8 cellular contexts compared by ENCODE assay signal in genomic region chr1:183470961-183471747, GRCh38. TPM values are rescaled to one million over a fixed set of nuclear protein-coding genes. Genes with fewer than 3 reads are reported as not detected.
DNase-seq lines count a peak whose midpoint lies in the region; ATAC-seq, FAIRE-seq and TF ChIP-seq lines count a peak whose summit lies in the region.

No MANE protein-coding gene starts in this region.

- peaks cover 36% of the 10 kb centered on the region for H3K79me2 ChIP-seq in HepG2 (ENCODE audit: insufficient read depth, low read length)

- H2AFZ ChIP-seq in HepG2 (ENCODE audit: low read length) = peak overlapping the region; percentile 68

- in situ Hi-C loops in HepG2 (cut with HindIII; ENCODE audit: extremely low pct_ligation_motif_present, low pct_unique_long_range_greater_than_20kb) = loop anchor here (5.0 kb wide), 1 partner anchor 151 kb away; no protein-coding TSS in a partner anchor

- peak; percentile 46 for DNase-seq in AG09319 (ENCODE audit: extremely low read depth, low read depth)
- peak; percentile 67 for DNase-seq in NCI-H460 (ENCODE audit: extremely low read depth, low read depth)
- peak; percentile 63 to 75 for DNase-seq in activated CD4-positive, alpha-beta T cell treated with anti-CD3 and anti-CD28 coated beads for 4 hours
- DNase-seq in coronary artery (ENCODE audit: low spot score) = peak; percentile 91
- DNase-seq in HepG2 (ENCODE audit: low spot score) = peak; percentile 58
- peak; percentile 70 for DNase-seq in stimulated activated CD4-positive, alpha-beta T cell treated with anti-CD3 and anti-CD28 coated beads, Interleukin-4, amount 100 ng/mL, for 1 hour

- peaks cover 54% of the 10 kb centered on the region for H3K4me1 ChIP-seq in HepG2 (ENCODE audit: insufficient read depth, low read length)

- TF ChIP-seq POLR2A in HepG2 (IDR thresholded peaks at IDR 0.05; ENCODE audit: insufficient read depth in 1 of 2, low read depth in 2 of 2, low read length in 2 of 2) = peak; percentile 47 to 68; a peak in 2 of 4 replicates

- H3K4me2 ChIP-seq in HepG2 (ENCODE audit: low read depth, low read length) = peak overlapping the region; percentile 87

- WGBS in HepG2 (ENCODE audit: low lambda C conversion rate) = under 1% methylated on average over 33 of the region's 47 CpGs

- H3K27ac ChIP-seq in coronary artery (peak overlapping the region; percentile 93 to 98), HepG2 (ENCODE audit: extremely low read length, insufficient read depth, low read length) (peak overlapping the region; percentile 100)

- peak overlapping the region; percentile 100 for H3K9ac ChIP-seq in HepG2 (ENCODE audit: insufficient read depth, low read depth, low read length)

- no peaks in the 10 kb centered on the region for H3K9me3 ChIP-seq in HepG2 (ENCODE audit: low read length)

- intact Hi-C loops in HepG2 (cut with micrococcal nuclease; ENCODE audit: unreplicated experiment) = loop anchor here (1.0 to 5.0 kb wide), 4 partner anchors 72 to 580 kb away; partner anchors contain the start of genes ARPC5 and TSEN15

- TF ChIP-seq EP300 in HepG2 (IDR thresholded peaks at IDR 0.05; ENCODE audit: low read depth in 2 of 2, low read length in 2 of 2) (0 out of 4 replicates have a peak, but pooled peaks of 1 of the 2 experiments have one; percentile 2), HepG2 (CRISPR knock-in tag; IDR thresholded peaks at IDR 0.05; ENCODE audit: borderline replicate concordance) (no peak)

- peak; percentile 32 for ATAC-seq in GM18907 (IDR thresholded peaks at IDR 0.05; ENCODE audit: unreplicated experiment)
- ATAC-seq in HG03342 (IDR thresholded peaks at IDR 0.05; ENCODE audit: unreplicated experiment) = peak; percentile 26
- peak; percentile 46 for ATAC-seq in HepG2

- BruUV-seq in HepG2 (replicated peaks; lab: Mats Ljungman, UMichigan) = no TSS peak

- H3K27me3 ChIP-seq in HepG2 (ENCODE audit: control insufficient read depth in 1 of 2, insufficient read depth in 2 of 2, low read length in 2 of 2) = no peaks in the 10 kb centered on the region; a peak in 1 of 5 replicates

- POLR2A ChIA-PET in HepG2 (lab: Yijun Ruan, JAX) = interaction anchor here (0.6 kb wide), 1 partner anchor 164 kb away, joined by 5 read pairs; no protein-coding TSS in a partner anchor

- no peaks in the 10 kb centered on the region for H3K36me3 ChIP-seq in HepG2 (replicated peaks in 1 of 2; ENCODE audit: control insufficient read depth in 1 of 2, insufficient read depth in 2 of 2, low read length in 2 of 2)

- FAIRE-seq in HepG2 (lab: Jason Lieb, UNC) = no peak

- H4K20me1 ChIP-seq in HepG2 (ENCODE audit: insufficient read depth, low read length) = 0 out of 2 replicates have a peak, but pooled peaks cover 4% of the 10 kb centered on the region

- H3K4me3 ChIP-seq in coronary artery = peak overlapping the region; percentile 89
- H3K4me3 ChIP-seq in HepG2 (replicated peaks in 1 of 3; ENCODE audit: insufficient read depth in 1 of 3, low read depth in 2 of 3, low read length in 3 of 3) = peak overlapping the region; percentile 80 to 99 (median 87)

- CTCF ChIA-PET in HepG2 (lab: Yijun Ruan, JAX; ENCODE audit: low intra/inter-chr PET ratio, low total read pairs) = interaction anchor here (0.7 to 1.5 kb wide), 2 partner anchors 72 to 152 kb away, joined by 3 to 11 read pairs; no protein-coding TSS in a partner anchor

- no peak for TF ChIP-seq RAD21 in HepG2 (CRISPR knock-in tag; IDR thresholded peaks at IDR 0.05)

- TF ChIP-seq CTCF in AG09319 (IDR thresholded peaks at IDR 0.05; ENCODE audit: low read depth, low read length) (no peak; the same call in 1 of the 2 replicates), coronary artery (IDR thresholded peaks at IDR 0.05) (no peak), HepG2 (CRISPR knock-in tag; IDR thresholded peaks at IDR 0.05) (peak; percentile 17; the same call in 1 of the 2 replicates)

TF ChIP-seq in HepG2, 621 proteins besides CTCF, POLR2A, EP300 and RAD21 (continues in another document):
- TF ChIP-seq LBX2 (CRISPR knock-in tag; IDR thresholded peaks at IDR 0.05; ENCODE audit: borderline replicate concordance) = no peak
- no peak for TF ChIP-seq MAF1 (CRISPR knock-in tag; IDR thresholded peaks at IDR 0.05; ENCODE audit: borderline replicate concordance)
- TF ChIP-seq PAWR (CRISPR knock-in tag; IDR thresholded peaks at IDR 0.05; ENCODE audit: borderline replicate concordance) = no peak
- TF ChIP-seq, protein P1, sequence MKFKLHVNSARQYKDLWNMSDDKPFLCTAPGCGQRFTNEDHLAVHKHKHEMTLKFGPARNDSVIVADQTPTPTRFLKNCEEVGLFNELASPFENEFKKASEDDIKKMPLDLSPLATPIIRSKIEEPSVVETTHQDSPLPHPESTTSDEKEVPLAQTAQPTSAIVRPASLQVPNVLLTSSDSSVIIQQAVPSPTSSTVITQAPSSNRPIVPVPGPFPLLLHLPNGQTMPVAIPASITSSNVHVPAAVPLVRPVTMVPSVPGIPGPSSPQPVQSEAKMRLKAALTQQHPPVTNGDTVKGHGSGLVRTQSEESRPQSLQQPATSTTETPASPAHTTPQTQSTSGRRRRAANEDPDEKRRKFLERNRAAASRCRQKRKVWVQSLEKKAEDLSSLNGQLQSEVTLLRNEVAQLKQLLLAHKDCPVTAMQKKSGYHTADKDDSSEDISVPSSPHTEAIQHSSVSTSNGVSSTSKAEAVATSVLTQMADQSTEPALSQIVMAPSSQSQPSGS (CRISPR knock-in tag; IDR thresholded peaks at IDR 0.05) = no peak
- peak; percentile 70; the same call in 1 of the 2 replicates for TF ChIP-seq HOXA7 (CRISPR knock-in tag; IDR thresholded peaks at IDR 0.05)

RNA-seq across cellular contexts. Expression of gene SMG7, which starts 1.1 kb away (rescaled TPM):
- 18.6 and 22.3 TPM in 2 replicates for total RNA-seq in NCI-H460 (2014; rRNA removed; shearing (Covaris generic))
- 12.3 and 28.1 TPM in 2 replicates for polyA plus RNA-seq in NCI-H460 (2014; cell fraction: nucleus; rRNA removed)
- total RNA-seq in HepG2 (2016; rRNA removed; fragmentation: Illumina TruSeq; extraction: Trizol) = 14.9 and 40.3 TPM in 2 replicates
- 6.7 and 8.4 TPM in 2 replicates for total RNA-seq in HepG2 (2016; cell fraction: cytosol; rRNA removed; fragmentation: Illumina TruSeq; extraction: Trizol; ENCODE audit: low read depth)
- 11.5 and 40.7 TPM in 2 replicates for total RNA-seq in HepG2 (2016; cell fraction: insoluble cytoplasmic fraction; rRNA removed; fragmentation: Illumina TruSeq; extraction: Trizol)
- 27.0 and 30.3 TPM in 2 replicates for total RNA-seq in HepG2 (2016; cell fraction: membrane; rRNA removed; fragmentation: Illumina TruSeq; extraction: Trizol)
- total RNA-seq in HepG2 (2016; cell fraction: nucleus; rRNA removed; fragmentation: Illumina TruSeq; extraction: Trizol) = 30.8 and 47.3 TPM in 2 replicates
- polyA plus RNA-seq in HepG2 (2011; rRNA removed) = 26.7 and 27.9 TPM in 2 replicates
- 18.9 and 24.6 TPM in 2 replicates for polyA plus RNA-seq in HepG2 (2011; cell fraction: cytosol; rRNA removed)
- polyA plus RNA-seq in HepG2 (2011; cell fraction: nucleus; rRNA removed) = 23.4 and 23.5 TPM in 2 replicates
- 21.7 and 23.7 TPM in 2 replicates for polyA plus RNA-seq in HepG2 (2012)
- 3.2 and 3.5 TPM in 2 replicates for polyA plus RNA-seq in HepG2 (2016; cell fraction: cytosol; fragmentation: Illumina TruSeq; extraction: Trizol; ENCODE audit: low read depth)
- polyA plus RNA-seq in HepG2 (2016; cell fraction: insoluble cytoplasmic fraction; fragmentation: Illumina TruSeq; extraction: Trizol; ENCODE audit: low read depth) = 37.8 and 45.7 TPM in 2 replicates
- polyA plus RNA-seq in HepG2 (2016; cell fraction: membrane; fragmentation: Illumina TruSeq; extraction: Trizol; ENCODE audit: low read depth) = 18.6 and 19.6 TPM in 2 replicates
- polyA plus RNA-seq in HepG2 (2016; cell fraction: nucleus; fragmentation: Illumina TruSeq; extraction: Trizol; ENCODE audit: insufficient read depth, low read depth) = 37.2 and 38.7 TPM in 2 replicates
- polyA minus RNA-seq in HepG2 (2011; rRNA and poly(A)+ RNA removed; ENCODE audit: low replicate concordance) = 54.5 and 105 TPM in 2 replicates
- 27.0 and 29.1 TPM in 2 replicates for polyA minus RNA-seq in HepG2 (2011; cell fraction: cytosol; rRNA and poly(A)+ RNA removed)
- 59.1 and 76.2 TPM in 2 replicates for polyA minus RNA-seq in HepG2 (2011; cell fraction: nucleus; rRNA and poly(A)+ RNA removed)

RNA-seq across cellular contexts. Expression of gene NMNAT2, which starts 53.0 kb away (rescaled TPM):
- total RNA-seq in NCI-H460 (2014; rRNA removed; shearing (Covaris generic)) = 5.3 and 8.3 TPM in 2 replicates
- 18.7 and 21.0 TPM in 2 replicates for polyA plus RNA-seq in NCI-H460 (2014; cell fraction: nucleus; rRNA removed)
- not detected in 2 replicates for total RNA-seq in HepG2 (2016; rRNA removed; fragmentation: Illumina TruSeq; extraction: Trizol)
- not detected in 2 replicates for total RNA-seq in HepG2 (2016; cell fraction: cytosol; rRNA removed; fragmentation: Illumina TruSeq; extraction: Trizol; ENCODE audit: low read depth)
- total RNA-seq in HepG2 (2016; cell fraction: insoluble cytoplasmic fraction; rRNA removed; fragmentation: Illumina TruSeq; extraction: Trizol) = not detected in 2 replicates
- not detected in 2 replicates for total RNA-seq in HepG2 (2016; cell fraction: membrane; rRNA removed; fragmentation: Illumina TruSeq; extraction: Trizol)
- not detected in 2 replicates for total RNA-seq in HepG2 (2016; cell fraction: nucleus; rRNA removed; fragmentation: Illumina TruSeq; extraction: Trizol)
- polyA plus RNA-seq in HepG2 (2011; rRNA removed) = not detected in 2 replicates
- not detected in 2 replicates for polyA plus RNA-seq in HepG2 (2011; cell fraction: cytosol; rRNA removed)
- polyA plus RNA-seq in HepG2 (2011; cell fraction: nucleus; rRNA removed) = not detected in 2 replicates
- polyA plus RNA-seq in HepG2 (2012) = not detected in 2 replicates
- not detected in 2 replicates for polyA plus RNA-seq in HepG2 (2016; cell fraction: cytosol; fragmentation: Illumina TruSeq; extraction: Trizol; ENCODE audit: low read depth)
- not detected in 2 replicates for polyA plus RNA-seq in HepG2 (2016; cell fraction: insoluble cytoplasmic fraction; fragmentation: Illumina TruSeq; extraction: Trizol; ENCODE audit: low read depth)
- not detected in 2 replicates for polyA plus RNA-seq in HepG2 (2016; cell fraction: membrane; fragmentation: Illumina TruSeq; extraction: Trizol; ENCODE audit: low read depth)
- not detected in 2 replicates for polyA plus RNA-seq in HepG2 (2016; cell fraction: nucleus; fragmentation: Illumina TruSeq; extraction: Trizol; ENCODE audit: insufficient read depth, low read depth)
- polyA minus RNA-seq in HepG2 (2011; rRNA and poly(A)+ RNA removed; ENCODE audit: low replicate concordance) = 0.12 TPM in 1 of 2 replicates, not detected in the other
- not detected in 2 replicates for polyA minus RNA-seq in HepG2 (2011; cell fraction: cytosol; rRNA and poly(A)+ RNA removed)
- polyA minus RNA-seq in HepG2 (2011; cell fraction: nucleus; rRNA and poly(A)+ RNA removed) = not detected in 2 replicates

Comparison
In these comparisons a context has a peak if more than half of its experiments do, and no peak if none do; other contexts are left out.
1. Peak in every context shown above with its lines: DNase-seq, ATAC-seq, H3K4me3 ChIP-seq and H3K27ac ChIP-seq.